Comparison of ENCODE assay signal across 8 cellular contexts in genomic region chr7:92134271-92135099, GRCh38. TPM values are rescaled to one million over a fixed set of nuclear protein-coding genes. Genes with fewer than 3 reads are reported as not detected.
DNase-seq lines count a peak whose midpoint lies in the region; ATAC-seq, FAIRE-seq and TF ChIP-seq lines count a peak whose summit lies in the region.

Gene CYP51A1 (minus strand): TSS chr7:92134477. CDS start chr7:92134364, 113 bp downstream.

- H3K4me3 ChIP-seq in ascending aorta (peak within 1 kb of the TSS; percentile 67 to 88), right cardiac atrium (ENCODE audit: low read length) (peak within 1 kb of the TSS; percentile 57)

- H3K9me3 ChIP-seq in ascending aorta (no peaks in the 10 kb centered on the region), right cardiac atrium (ENCODE audit: control insufficient read depth, low read length) (no peaks in the 10 kb centered on the region)

- H3K4me1 ChIP-seq in ascending aorta: peaks cover 0 to 10% of the 10 kb centered on the region in 2 donors
- H3K4me1 ChIP-seq in right cardiac atrium (ENCODE audit: control insufficient read depth, insufficient read depth, low read length): no peaks in the 10 kb centered on the region

- peaks cover 6 to 13% of the 10 kb centered on the region in 2 donors for H3K36me3 ChIP-seq in ascending aorta

- no peaks in the 10 kb centered on the region for H3K27me3 ChIP-seq in ascending aorta
- no peaks in the 10 kb centered on the region for H3K27me3 ChIP-seq in right cardiac atrium (ENCODE audit: control insufficient read depth, insufficient read depth)

- ATAC-seq in GM18508 (IDR thresholded peaks at IDR 0.05; ENCODE audit: insufficient read depth, unreplicated experiment): peak; percentile 68
- ATAC-seq in HG02981 (IDR thresholded peaks at IDR 0.05; ENCODE audit: unreplicated experiment): peak; percentile 90
- peak; percentile 98 for ATAC-seq in right cardiac atrium

- H3K4me3 Mint-ChIP-seq in T-helper 2 cell treated with Interferon-gamma antibody and Interleukin-4, amounts not matched to agents 5 μg/mL and 100 μg/mL, for 36 hours: peak within 1 kb of the TSS; percentile 92

- no peak for TF ChIP-seq CTCF in ascending aorta (IDR thresholded peaks at IDR 0.05)

- H3K9me3 Mint-ChIP-seq in T-helper 2 cell treated with Interferon-gamma antibody and Interleukin-4, amounts not matched to agents 5 μg/mL and 100 μg/mL, for 36 hours: peaks cover 6% of the 10 kb centered on the region

- peaks cover 44% of the 10 kb centered on the region for H3K4me1 Mint-ChIP-seq in T-helper 2 cell treated with Interferon-gamma antibody and Interleukin-4, amounts not matched to agents 5 μg/mL and 100 μg/mL, for 36 hours (ENCODE audit: low read depth)

- DNase-seq in NCI-H2029 (lab: John Stamatoyannopoulos, UW): peak; percentile 89
- peak; percentile 94 for DNase-seq in T-helper 2 cell treated with Interferon-gamma antibody and Interleukin-4, amounts not matched to agents 5 μg/mL and 100 μg/mL, for 36 hours (ENCODE audit: low spot score)
- DNase-seq in ascending aorta (ENCODE audit: low spot score in 2 of 2): peak; percentile 77 to 97
- peak; percentile 94 to 97 (median 97) for DNase-seq in right cardiac atrium
- DNase-seq in pulmonary artery endothelial cell (ENCODE audit: low read depth, low spot score): peak; percentile 67
- peak; percentile 98 for DNase-seq in urothelium cell line (ENCODE audit: low spot score)

- WGBS in right cardiac atrium: under 1% methylated on average over 74 of the region's 74 CpGs

- intact Hi-C loops in ascending aorta (cut with DNase I): loop anchor here (1.0 to 2.0 kb wide), 6 partner anchors 44 to 870 kb away; partner anchors contain the start of genes AKAP9, ANKIB1, FZD1 and GATAD1
- intact Hi-C loops in right cardiac atrium (cut with DNase I): no loop called here

- FAIRE-seq in urothelium cell line (lab: Jason Lieb, UNC): peak; percentile 79

- peak within 1 kb of the TSS; percentile 92 to 93 for H3K27ac ChIP-seq in ascending aorta
- peak within 1 kb of the TSS; percentile 81 for H3K27ac ChIP-seq in right cardiac atrium (ENCODE audit: low read length)

- peaks cover 20% of the 10 kb centered on the region for H3K36me3 Mint-ChIP-seq in T-helper 2 cell treated with Interferon-gamma antibody and Interleukin-4, amounts not matched to agents 5 μg/mL and 100 μg/mL, for 36 hours (ENCODE audit: low read depth)

- H3K27me3 Mint-ChIP-seq in T-helper 2 cell treated with Interferon-gamma antibody and Interleukin-4, amounts not matched to agents 5 μg/mL and 100 μg/mL, for 36 hours (ENCODE audit: low read depth): no peaks in the 10 kb centered on the region

- H3K27ac Mint-ChIP-seq in T-helper 2 cell treated with Interferon-gamma antibody and Interleukin-4, amounts not matched to agents 5 μg/mL and 100 μg/mL, for 36 hours: peak within 1 kb of the TSS; percentile 98

RNA-seq across cellular contexts. Expression of gene CYP51A1, which starts in this region (rescaled TPM):
- 19.9 TPM for total RNA-seq in ascending aorta
- 10 to 100 TPM; 29.0 to 65.9 (median 35.3) TPM for total RNA-seq in right cardiac atrium
- polyA plus RNA-seq in right cardiac atrium: 17.6 TPM
- 123 and 245 TPM in 2 replicates for total RNA-seq in pulmonary artery endothelial cell

Comparison
In these comparisons a context has a peak if more than half of its experiments do, and no peak if none do; other contexts are left out.
1. Peak in every context shown above with its lines: DNase-seq, ATAC-seq, H3K4me3 ChIP-seq and H3K27ac ChIP-seq.